ENCODE assay signal across 9 cellular contexts in the genomic region with DNA sequence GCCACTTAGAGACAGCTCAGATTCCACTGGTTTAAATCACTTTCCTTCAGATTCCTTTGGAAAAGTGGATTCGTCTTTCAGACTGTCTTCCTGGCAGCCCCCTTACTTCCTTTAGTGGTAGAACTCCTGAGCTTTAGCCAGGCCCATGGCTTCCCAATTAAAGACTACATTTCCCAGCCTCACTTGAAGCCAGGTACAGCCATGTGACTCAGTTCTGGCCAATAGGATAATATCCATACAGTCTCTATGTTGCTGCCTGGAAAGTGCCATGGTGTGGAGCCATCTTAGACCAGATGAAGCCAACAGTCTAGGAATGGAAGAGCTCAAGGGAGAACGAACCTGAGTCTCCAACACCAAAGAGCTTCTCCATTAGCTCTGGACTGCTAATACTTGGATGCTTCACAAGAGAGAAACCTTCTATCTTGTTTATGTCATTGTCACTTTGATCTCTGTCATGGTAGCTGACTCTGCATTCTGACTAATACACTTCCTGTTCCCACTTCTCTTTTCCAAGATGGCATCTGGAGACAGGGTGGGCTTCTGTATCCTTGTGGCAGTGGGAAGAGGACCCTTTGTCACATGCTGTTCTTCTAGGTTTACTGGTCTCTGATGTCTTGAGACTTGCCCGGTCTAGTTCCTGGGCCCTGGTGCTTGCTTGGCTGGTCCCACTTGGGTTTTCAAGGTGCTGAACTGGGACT. TPM values are rescaled to one million over a fixed set of nuclear protein-coding genes. Genes with fewer than 3 reads are reported as not detected.
A peak's percentile ranks its signal among the peaks of the same experiment; 100 is the strongest.
DNase-seq lines count a peak whose midpoint lies in the region; ATAC-seq, FAIRE-seq and TF ChIP-seq lines count a peak whose summit lies in the region.
"Not testable (repeated sequence)": the region's sequence is repeated elsewhere in the genome, so short reads cannot be mapped to it uniquely, and the experiment has no call there.
"Had no signal": no experiment of that assay in that cellular context is flagged by ENCODE, and none has a peak within 500 bp of the region (broad histone marks: within the 10 kb centered on the region; RNA-seq: fewer than 3 reads in every experiment).

No MANE protein-coding gene starts in this region.

- in situ Hi-C loops in SK-MEL-5 (cut with HindIII; ENCODE audit: low pct_unique_long_range_greater_than_20kb, low sequenced_read_pairs); K562 (cut with MboI): not testable (repeated sequence)

- H3K4me1 ChIP-seq in KMS-11 (ENCODE audit: low read depth, poor library complexity, severe bottlenecking) = peaks cover 54% of the 10 kb centered on the region
- H3K4me1 ChIP-seq in K562 (replicated peaks in 1 of 2; ENCODE audit: control insufficient read depth in 2 of 2, insufficient read depth in 2 of 2, low read length in 2 of 2); left lung: not testable (repeated sequence)

- not testable (repeated sequence) for H3K36me3 ChIP-seq in KMS-11 (ENCODE audit: insufficient read depth); K562 (ENCODE audit: control insufficient read depth, insufficient read depth, low read length); left lung

- BruUV-seq in K562 (replicated peaks; lab: Mats Ljungman, UMichigan) = not testable (repeated sequence)

- POLR2A ChIA-PET in K562 (lab: Yijun Ruan, JAX) = not testable (repeated sequence)

- intact Hi-C loops in K562 (cut with micrococcal nuclease); left lung (cut with DNase I): not testable (repeated sequence)

- not testable (repeated sequence) for TF ChIP-seq EP300 in K562 (IDR thresholded peaks at IDR 0.05; ENCODE audit: low read length)

- not testable (repeated sequence) for H3K27me3 Mint-ChIP-seq in stimulated activated memory B cell treated with anti-CD40 and anti-IgM and Interleukin-4, amounts not matched to agents 10 μg/mL and 1 μg/mL and 100 μg/mL, for 72 hours

- DNase-seq in CD1c-positive myeloid dendritic cell (ENCODE audit: extremely low spot score) (peak; percentile 56), NCI-H524 (lab: John Stamatoyannopoulos, UW) (peak; percentile 46 to 63), SK-MEL-5 (ENCODE audit: low read depth, low spot score) (peak; percentile 48)
- not testable (repeated sequence) for DNase-seq in K562 (ENCODE audit: extremely low read depth in 1 of 4, low spot score in 3 of 4); left lung

- H3K9ac ChIP-seq in KMS-11; K562 (ENCODE audit: insufficient read depth in 1 of 2, low read depth in 2 of 2, low read length in 2 of 2): not testable (repeated sequence)

- CTCF ChIA-PET in K562 (lab: Yijun Ruan, JAX; ENCODE audit: low intra/inter-chr PET ratio) = not testable (repeated sequence)

- peak; percentile 94 for FAIRE-seq in K562 (lab: Jason Lieb, UNC)

- not testable (repeated sequence) for TF ChIP-seq CTCF in KMS-11 (conservative IDR thresholded peaks at IDR 0.05; ENCODE audit: low read depth, low read length); K562 (IDR thresholded peaks at IDR 0.05 in 2 of 3, conservative IDR thresholded peaks at IDR 0.05 in 1 of 3; ENCODE audit: insufficient read depth in 2 of 3, low read depth in 1 of 3, low read length in 3 of 3); left lung (IDR thresholded peaks at IDR 0.05)

- H3K4me3 ChIP-seq in KMS-11 (IDR thresholded peaks at IDR 0.05; ENCODE audit: insufficient read depth, low read depth, low read length); K562; left lung: not testable (repeated sequence)

- H4K20me1 ChIP-seq in KMS-11 (ENCODE audit: insufficient read depth); K562 (replicated peaks; ENCODE audit: control insufficient read depth, insufficient read depth, low read length): not testable (repeated sequence)

- H3K9me1 ChIP-seq in K562 (ENCODE audit: control insufficient read depth, insufficient read depth, low read length) = not testable (repeated sequence)

- H3K27me3 ChIP-seq in KMS-11 (ENCODE audit: insufficient read depth, low read depth); K562 (ENCODE audit: control insufficient read depth in 2 of 2, insufficient read depth in 2 of 2, low read length in 2 of 2); left lung: not testable (repeated sequence)

- not testable (repeated sequence) for TF ChIP-seq POLR2A in K562 (conservative IDR thresholded peaks at IDR 0.05)

- ATAC-seq in GM19351 (IDR thresholded peaks at IDR 0.05; ENCODE audit: unreplicated experiment) (peak; percentile 35), K562 (peak; percentile 98), left lung (peak; percentile 4)
- ATAC-seq in stimulated activated memory B cell treated with anti-CD40 and anti-IgM and Interleukin-4, amounts not matched to agents 10 μg/mL and 1 μg/mL and 100 μg/mL, for 72 hours = peak; percentile 29

- H3K4me3 Mint-ChIP-seq in stimulated activated memory B cell treated with anti-CD40 and anti-IgM and Interleukin-4, amounts not matched to agents 10 μg/mL and 1 μg/mL and 100 μg/mL, for 72 hours = not testable (repeated sequence)

- not testable (repeated sequence) for H3K9me3 Mint-ChIP-seq in stimulated activated memory B cell treated with anti-CD40 and anti-IgM and Interleukin-4, amounts not matched to agents 10 μg/mL and 1 μg/mL and 100 μg/mL, for 72 hours

- not testable (repeated sequence) for H3K9me3 ChIP-seq in K562 (replicated peaks; ENCODE audit: control insufficient read depth, insufficient read depth, low read depth, low read length); left lung

- H3K27ac ChIP-seq in KMS-11; K562 (ENCODE audit: extremely low read depth, low read depth, low read length); left lung: not testable (repeated sequence)

- not testable (repeated sequence) for TF ChIP-seq RAD21 in K562 (CRISPR knock-in tag; conservative IDR thresholded peaks at IDR 0.05 in 1 of 2, IDR thresholded peaks at IDR 0.05 in 1 of 2)

- H2AFZ ChIP-seq in KMS-11 (ENCODE audit: low read depth) = peak overlapping the region; percentile 4; the same call in 1 of the 2 replicates
- not testable (repeated sequence) for H2AFZ ChIP-seq in K562 (ENCODE audit: low read depth, low read length)

- H3K79me2 ChIP-seq in KMS-11 (ENCODE audit: insufficient read depth, low read depth); K562 (ENCODE audit: control insufficient read depth, insufficient read depth, low read length): not testable (repeated sequence)

- H3K4me2 ChIP-seq in KMS-11; K562 (ENCODE audit: insufficient read depth, low read length): not testable (repeated sequence)

- not testable (repeated sequence) for H3K27ac Mint-ChIP-seq in stimulated activated memory B cell treated with anti-CD40 and anti-IgM and Interleukin-4, amounts not matched to agents 10 μg/mL and 1 μg/mL and 100 μg/mL, for 72 hours

- peaks cover 48% of the 10 kb centered on the region for H3K4me1 Mint-ChIP-seq in stimulated activated memory B cell treated with anti-CD40 and anti-IgM and Interleukin-4, amounts not matched to agents 10 μg/mL and 1 μg/mL and 100 μg/mL, for 72 hours

- H3K36me3 Mint-ChIP-seq in stimulated activated memory B cell treated with anti-CD40 and anti-IgM and Interleukin-4, amounts not matched to agents 10 μg/mL and 1 μg/mL and 100 μg/mL, for 72 hours = not testable (repeated sequence)

- WGBS in K562 (ENCODE audit: insufficient coverage, low coverage, missing lambda C conversion rate) = 17% methylated on average over 1 of the region's 3 CpGs

RNA-seq across cellular contexts. Expression of gene GOLGA5, which starts 15.1 kb away (rescaled TPM):
- total RNA-seq in SK-MEL-5 (2014; rRNA removed; shearing (Covaris generic)) = 34.8 and 40.7 TPM in 2 replicates
- polyA plus RNA-seq in SK-MEL-5 (2015; cell fraction: cytosol; rRNA removed) = 30.5 and 37.7 TPM in 2 replicates
- 16.6 and 27.2 TPM in 2 replicates for polyA plus RNA-seq in SK-MEL-5 (2015; cell fraction: nucleus; rRNA removed)
- total RNA-seq in K562 (2011; cell fraction: chromatin; rRNA removed; ENCODE audit: low replicate concordance) = 13.0 and 24.3 TPM in 2 replicates
- 8.0 and 8.6 TPM in 2 replicates for total RNA-seq in K562 (2011; cell fraction: nucleolus; rRNA removed)
- 10.9 and 13.4 TPM in 2 replicates for total RNA-seq in K562 (2011; cell fraction: nucleoplasm; rRNA removed)
- total RNA-seq in K562 (2014; rRNA removed) = 11.6 and 12.0 TPM in 2 replicates
- total RNA-seq in K562 (2014; rRNA removed; fragmentation: Illumina TruSeq; extraction: Trizol) = 16.9 and 19.4 TPM in 2 replicates
- 15.0 and 15.3 TPM in 2 replicates for total RNA-seq in K562 (2015; rRNA removed; fragmentation: Illumina TruSeq; extraction: Trizol)
- 11.1 and 12.0 TPM in 2 replicates for total RNA-seq in K562 (2021)
- polyA plus RNA-seq in K562 (2011; rRNA removed) = 19.6 and 21.6 TPM in 2 replicates
- polyA plus RNA-seq in K562 (2011; cell fraction: cytosol; rRNA removed) = 5.2 and 11.0 TPM in 2 replicates
- polyA plus RNA-seq in K562 (2011; cell fraction: nucleus; rRNA removed) = 5.0 and 9.6 TPM in 2 replicates
- 9.5 and 12.7 TPM in 2 replicates for polyA plus RNA-seq in K562 (2012)
- polyA plus RNA-seq in K562 (2014; fragmentation: Illumina TruSeq; extraction: Trizol) = 15.5 and 18.9 TPM in 2 replicates
- polyA plus RNA-seq in K562 (2014; fragmentation: Nextera tagmentation; extraction: Ambion mirVana) = 1 to 10 TPM; 5.7 to 7.3 TPM
- 12.7 and 14.2 TPM in 2 replicates for polyA plus RNA-seq in K562 (2014; rRNA removed)
- polyA minus RNA-seq in K562 (2011; rRNA and poly(A)+ RNA removed) = 16.9 and 29.5 TPM in 2 replicates
- 11.5 and 13.6 TPM in 2 replicates for polyA minus RNA-seq in K562 (2011; cell fraction: cytosol; rRNA and poly(A)+ RNA removed)
- polyA minus RNA-seq in K562 (2011; cell fraction: nucleus; rRNA and poly(A)+ RNA removed) = 6.1 and 19.2 TPM in 2 replicates
- 10 to 100 TPM; 35.7 to 38.7 TPM for total RNA-seq in left lung

RNA-seq across cellular contexts. Expression of gene LGMN, which starts 30.6 kb away (rescaled TPM):
- total RNA-seq in SK-MEL-5 (2014; rRNA removed; shearing (Covaris generic)) = 94.2 and 105 TPM in 2 replicates
- 134 and 153 TPM in 2 replicates for polyA plus RNA-seq in SK-MEL-5 (2015; cell fraction: cytosol; rRNA removed)
- polyA plus RNA-seq in SK-MEL-5 (2015; cell fraction: nucleus; rRNA removed) = 33.0 and 34.1 TPM in 2 replicates
- total RNA-seq in K562 (2011; cell fraction: chromatin; rRNA removed; ENCODE audit: low replicate concordance) = 1.3 and 3.3 TPM in 2 replicates
- total RNA-seq in K562 (2011; cell fraction: nucleolus; rRNA removed) = 3.9 and 4.8 TPM in 2 replicates
- 2.0 and 3.5 TPM in 2 replicates for total RNA-seq in K562 (2011; cell fraction: nucleoplasm; rRNA removed)
- total RNA-seq in K562 (2014; rRNA removed) (0.69 TPM in 1 of 2 replicates, not detected in the other), K562 (2014; rRNA removed; fragmentation: Illumina TruSeq; extraction: Trizol) (0.29 and 0.44 TPM in 2 replicates), K562 (2015; rRNA removed; fragmentation: Illumina TruSeq; extraction: Trizol) (0.43 and 0.53 TPM in 2 replicates), K562 (2021) (0.89 and 1.3 TPM in 2 replicates), left lung (100 to 1,000 TPM; 247 to 251 TPM)
- polyA plus RNA-seq in K562 (2011; rRNA removed) (1.4 and 14.3 TPM in 2 replicates), K562 (2014; fragmentation: Illumina TruSeq; extraction: Trizol) (0.27 and 0.36 TPM in 2 replicates), K562 (2014; fragmentation: Nextera tagmentation; extraction: Ambion mirVana) (under 1 TPM in 1 of 2 experiments, not detected in 1; 0.15 TPM), K562 (2014; rRNA removed) (0.05 and 0.70 TPM in 2 replicates)
- 1.3 and 16.1 TPM in 2 replicates for polyA plus RNA-seq in K562 (2011; cell fraction: cytosol; rRNA removed)
- polyA plus RNA-seq in K562 (2011; cell fraction: nucleus; rRNA removed) = 0.80 and 11.7 TPM in 2 replicates
- 0.91 and 2.0 TPM in 2 replicates for polyA plus RNA-seq in K562 (2012)
- polyA minus RNA-seq in K562 (2011; rRNA and poly(A)+ RNA removed) = 0.56 and 10.3 TPM in 2 replicates
- polyA minus RNA-seq in K562 (2011; cell fraction: cytosol; rRNA and poly(A)+ RNA removed) = 1.6 and 11.6 TPM in 2 replicates
- polyA minus RNA-seq in K562 (2011; cell fraction: nucleus; rRNA and poly(A)+ RNA removed) = 1.2 and 8.9 TPM in 2 replicates
- total RNA-seq: natural killer cell treated with Interleukin-12 subunit alpha and Interleukin-12 subunit beta and Interleukin-15 and Interleukin-18, amount 100 ng/mL, for 72 hours had no signal

Comparison
In these comparisons a context has a peak if more than half of its experiments do, and no peak if none do; other contexts are left out.
1. ATAC-seq: peak in every context shown above with its lines; median percentile 98 in K562; 35 in GM19351; 29 in stimulated activated memory B cell treated with anti-CD40 and anti-IgM and Interleukin-4, amounts not matched to agents 10 μg/mL and 1 μg/mL and 100 μg/mL, for 72 hours; 4 in left lung.
2. RNA of gene LGMN, which starts 30.6 kb away (total RNA-seq): 247 to 251 TPM in left lung and 94.2 to 105 TPM in SK-MEL-5; 0.29 to 4.8 TPM in K562; every median in the first group is over 10 times any median in the second.